21 cellular contexts compared by ENCODE assay signal in the genomic region with DNA sequence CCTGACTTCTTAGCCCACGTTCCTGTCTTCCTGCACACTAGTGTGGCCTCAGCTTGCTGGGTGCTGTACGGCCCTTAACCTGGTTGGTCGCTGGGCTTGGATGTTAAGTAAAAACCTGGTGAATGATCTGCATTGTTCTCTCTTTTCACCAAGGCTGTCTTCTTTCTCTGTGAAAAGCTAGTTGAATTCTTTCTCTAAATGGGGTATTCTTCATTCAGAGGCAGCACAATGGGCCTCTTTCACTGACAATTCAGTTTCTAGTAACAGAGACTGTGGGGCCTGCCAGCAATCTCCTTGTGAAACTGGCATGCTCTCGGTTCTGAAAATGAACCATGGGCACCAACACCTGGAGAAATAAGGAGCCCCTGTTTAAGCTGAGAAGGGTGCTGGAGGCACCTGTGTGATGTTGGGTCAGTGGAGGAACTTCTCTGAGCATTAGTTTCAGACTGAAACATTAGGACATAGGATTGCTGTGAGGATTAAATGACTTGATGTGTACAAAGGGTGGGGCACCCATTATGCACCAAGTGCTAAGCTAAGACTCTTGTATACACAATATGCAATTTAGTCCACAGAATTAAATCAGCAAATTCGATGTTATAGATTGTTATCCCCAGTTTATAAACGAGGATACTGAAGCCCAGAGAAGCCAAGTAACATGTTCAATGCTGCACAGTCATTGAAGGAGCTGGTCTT. TPM values are rescaled to one million over a fixed set of nuclear protein-coding genes. Genes with fewer than 3 reads are reported as not detected.
DNase-seq lines count a peak whose midpoint lies in the region; ATAC-seq and TF ChIP-seq lines count a peak whose summit lies in the region.
"Had no signal": no experiment of that assay in that cellular context is flagged by ENCODE, and none has a peak within 500 bp of the region (broad histone marks: within the 10 kb centered on the region; RNA-seq: fewer than 3 reads in every experiment).

No MANE protein-coding gene starts in this region.

- H3K4ac ChIP-seq in neuronal stem cell (ENCODE audit: low read length): no peak overlapping the region

- H3K36me3 ChIP-seq in neuronal stem cell (replicated peaks in 1 of 2; ENCODE audit: control insufficient read depth in 2 of 2, insufficient read depth in 2 of 2, low read length in 2 of 2) (no peaks in the 10 kb centered on the region), tibial nerve (no peaks in the 10 kb centered on the region)
- H3K36me3 ChIP-seq: colonic mucosa had no signal

- no peak overlapping the region for H4K91ac ChIP-seq in neuronal stem cell (ENCODE audit: low read depth, low read length, poor library complexity)

- no peaks in the 10 kb centered on the region for H3K79me1 ChIP-seq in neuronal stem cell (ENCODE audit: low read depth, low read length)

- H2AK5ac ChIP-seq in neuronal stem cell (ENCODE audit: low read depth, low read length): no peak overlapping the region

- no peak overlapping the region for H3K27ac ChIP-seq in neuronal stem cell (replicated peaks; ENCODE audit: low read length)
- H3K27ac ChIP-seq in tibial nerve: no peak overlapping the region
- H3K27ac ChIP-seq: colonic mucosa, HL-60, skin epidermis had no signal

- no peak overlapping the region for H2AFZ ChIP-seq in neuronal stem cell (ENCODE audit: low read length)

- H3K23ac ChIP-seq in neuronal stem cell (ENCODE audit: low read depth, low read length, poor library complexity): no peak overlapping the region

- H3K4me3 Mint-ChIP-seq in stimulated activated naive CD8-positive, alpha-beta T cell treated with anti-CD3 and anti-CD28 coated beads, Interleukin-15, amount 100 ng/mL, for 72 hours: no peak overlapping the region

- no CpG with 5 or more reads among the region's 6 CpGs for WGBS in neuronal stem cell (ENCODE audit: extremely low coverage in 2 of 2, insufficient read length in 2 of 2, insufficient replicate concordance in 1 of 2), 2 donors
- WGBS in tibial nerve, 2 donors: 46 to 48% methylated on average over 6 of the region's 6 CpGs

- H3K4me2 ChIP-seq in neuronal stem cell (ENCODE audit: insufficient read depth, low read length, poor library complexity, severe bottlenecking): no peak overlapping the region

- TF ChIP-seq EP300 in tibial nerve (IDR thresholded peaks at IDR 0.05): no peak

- no peak overlapping the region for H3K9ac ChIP-seq in neuronal stem cell (ENCODE audit: low read depth, low read length, poor library complexity)

- H3K4me1 Mint-ChIP-seq in stimulated activated naive CD8-positive, alpha-beta T cell treated with anti-CD3 and anti-CD28 coated beads, Interleukin-15, amount 100 ng/mL, for 72 hours: no peaks in the 10 kb centered on the region

- H3K14ac ChIP-seq in neuronal stem cell (ENCODE audit: low read length): no peak overlapping the region

- TF ChIP-seq POLR2A in tibial nerve (IDR thresholded peaks at IDR 0.05): no peak

- H4K8ac ChIP-seq in neuronal stem cell (ENCODE audit: low read depth, low read length): no peak overlapping the region

- H3K4me3 ChIP-seq in neuronal stem cell (ENCODE audit: low read length in 2 of 2) (no peak overlapping the region), tibial nerve (no peak overlapping the region)
- H3K4me3 ChIP-seq: colonic mucosa, skin epidermis had no signal

- DNase-seq in COLO668 (lab: John Stamatoyannopoulos, UW; ENCODE audit: unreplicated experiment) (peak; percentile 16), NCI-H748 (lab: John Stamatoyannopoulos, UW; ENCODE audit: unreplicated experiment) (peak; percentile 92), epidermal melanocyte (ENCODE audit: insufficient read length, low spot score) (peak; percentile 72), neuronal stem cell (ENCODE audit: low spot score) (peak; percentile 30), SW 1271 (lab: John Stamatoyannopoulos, UW) (no peak), tibial nerve (ENCODE audit: low spot score in 2 of 2) (no peak), HuH-7.5 (ENCODE audit: low spot score) (no peak)
- no peak for DNase-seq in stimulated activated naive CD8-positive, alpha-beta T cell treated with anti-CD3 and anti-CD28 coated beads, Interleukin-15, amount 100 ng/mL, for 72 hours
- DNase-seq: activated effector memory CD4-positive, alpha-beta T cell treated with anti-CD3 and anti-CD28 coated beads, Interleukin-2, amount 50 U/mL, for 16 hours; aorta; colonic mucosa; KBM-7; NCI-H1417; NCI-H2227 treated with DMSO at 0.1 percent for 48 hours; Right ventricle myocardium superior had no signal

- TF ChIP-seq CTCF in tibial nerve (IDR thresholded peaks at IDR 0.05): no peak

- no peak for ATAC-seq in stimulated activated naive CD8-positive, alpha-beta T cell treated with anti-CD3 and anti-CD28 coated beads, Interleukin-15, amount 100 ng/mL, for 72 hours

- H2BK120ac ChIP-seq in neuronal stem cell (ENCODE audit: low read depth, low read length): no peak overlapping the region

- H3K27me3 Mint-ChIP-seq in stimulated activated naive CD8-positive, alpha-beta T cell treated with anti-CD3 and anti-CD28 coated beads, Interleukin-15, amount 100 ng/mL, for 72 hours: peaks cover 23% of the 10 kb centered on the region

- H2BK15ac ChIP-seq in neuronal stem cell (ENCODE audit: low read length): no peak overlapping the region

- H3K27me3 ChIP-seq in neuronal stem cell (ENCODE audit: control insufficient read depth in 3 of 3, insufficient read depth in 3 of 3, low read depth in 1 of 3, low read length in 3 of 3) (peaks cover 0 to 15% (median 0%) of the 10 kb centered on the region in 3 experiments), tibial nerve (no peaks in the 10 kb centered on the region)
- H3K27me3 ChIP-seq: colonic mucosa had no signal

- H3K9me3 Mint-ChIP-seq in stimulated activated naive CD8-positive, alpha-beta T cell treated with anti-CD3 and anti-CD28 coated beads, Interleukin-15, amount 100 ng/mL, for 72 hours: no peaks in the 10 kb centered on the region

- no peak overlapping the region for H2BK12ac ChIP-seq in neuronal stem cell (ENCODE audit: low read length)

- H3K27ac Mint-ChIP-seq in stimulated activated naive CD8-positive, alpha-beta T cell treated with anti-CD3 and anti-CD28 coated beads, Interleukin-15, amount 100 ng/mL, for 72 hours: no peak overlapping the region

- no peak overlapping the region for H3K18ac ChIP-seq in neuronal stem cell (ENCODE audit: low read length)

- H3K4me1 ChIP-seq in neuronal stem cell (ENCODE audit: control insufficient read depth in 2 of 2, insufficient read depth in 1 of 2, low read depth in 1 of 2, low read length in 2 of 2): peaks cover 0 to 17% of the 10 kb centered on the region in 2 donors
- H3K4me1 ChIP-seq in tibial nerve: no peaks in the 10 kb centered on the region
- H3K4me1 ChIP-seq: colonic mucosa had no signal

- no peak overlapping the region for H2BK5ac ChIP-seq in neuronal stem cell (ENCODE audit: low read length)

- H3K9me3 ChIP-seq in neuronal stem cell (replicated peaks in 1 of 2; ENCODE audit: control insufficient read depth in 2 of 2, insufficient read depth in 1 of 2, low read depth in 1 of 2, low read length in 2 of 2) (no peaks in the 10 kb centered on the region), tibial nerve (peaks cover 0 to 2% (median 0%) of the 10 kb centered on the region in 4 donors)
- H3K9me3 ChIP-seq: colonic mucosa had no signal

RNA-seq across cellular contexts. Expression of a gene that starts 33.1 kb away (rescaled TPM):
- 0.04 TPM for polyA plus RNA-seq in neuronal stem cell (2013, experiment 1 of 2)
- not detected for polyA plus RNA-seq in neuronal stem cell (2013, experiment 2 of 2)
- not detected for total RNA-seq in tibial nerve
- total RNA-seq: aorta; colonic mucosa; epithelial cell of proximal tubule; omental fat pad; Right ventricle myocardium superior; T-helper 2 cell treated with Interferon-gamma antibody and Interleukin-4, amounts not matched to agents 100 ng/mL and 5 ng/mL, for 36 hours had no signal
- polyA plus RNA-seq: aorta, keratinocyte had no signal

Comparison
In these comparisons a context has a peak if more than half of its experiments do, and no peak if none do; other contexts are left out.
1. DNase-seq: peak in COLO668 (single experiment), NCI-H748 (single experiment), epidermal melanocyte (single experiment) and neuronal stem cell (single experiment); none in stimulated activated naive CD8-positive, alpha-beta T cell treated with anti-CD3 and anti-CD28 coated beads, Interleukin-15, amount 100 ng/mL, for 72 hours (0 of 2), SW 1271 (0 of 2), tibial nerve (0 of 2) and HuH-7.5 (single experiment).